ENCODE assay signal across 1 cellular context in the genomic region with DNA sequence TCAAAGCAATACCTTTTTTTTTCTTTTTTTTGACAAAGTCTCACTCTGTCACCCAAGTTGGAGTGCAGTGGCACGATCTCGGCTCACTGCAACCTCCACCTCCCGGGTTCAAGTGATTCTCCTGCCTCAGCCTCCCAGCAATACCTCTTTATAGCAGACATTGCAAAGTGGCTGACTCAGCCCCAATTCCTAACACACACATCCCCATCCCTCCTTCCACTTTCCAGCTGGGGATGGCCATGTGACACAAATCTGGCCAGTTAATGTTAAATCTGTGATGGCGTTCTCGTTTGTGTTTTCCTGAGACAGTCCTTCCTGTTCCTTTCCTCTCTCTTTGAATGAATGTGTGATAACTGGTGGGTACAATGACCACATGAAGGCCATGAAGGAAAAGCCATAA.
TF ChIP-seq lines count a peak whose summit lies in the region.

No MANE protein-coding gene starts in this region.

TF ChIP-seq in HepG2, 621 proteins besides CTCF, POLR2A, EP300 and RAD21 (continued from another document):
- TF ChIP-seq, protein P1, sequence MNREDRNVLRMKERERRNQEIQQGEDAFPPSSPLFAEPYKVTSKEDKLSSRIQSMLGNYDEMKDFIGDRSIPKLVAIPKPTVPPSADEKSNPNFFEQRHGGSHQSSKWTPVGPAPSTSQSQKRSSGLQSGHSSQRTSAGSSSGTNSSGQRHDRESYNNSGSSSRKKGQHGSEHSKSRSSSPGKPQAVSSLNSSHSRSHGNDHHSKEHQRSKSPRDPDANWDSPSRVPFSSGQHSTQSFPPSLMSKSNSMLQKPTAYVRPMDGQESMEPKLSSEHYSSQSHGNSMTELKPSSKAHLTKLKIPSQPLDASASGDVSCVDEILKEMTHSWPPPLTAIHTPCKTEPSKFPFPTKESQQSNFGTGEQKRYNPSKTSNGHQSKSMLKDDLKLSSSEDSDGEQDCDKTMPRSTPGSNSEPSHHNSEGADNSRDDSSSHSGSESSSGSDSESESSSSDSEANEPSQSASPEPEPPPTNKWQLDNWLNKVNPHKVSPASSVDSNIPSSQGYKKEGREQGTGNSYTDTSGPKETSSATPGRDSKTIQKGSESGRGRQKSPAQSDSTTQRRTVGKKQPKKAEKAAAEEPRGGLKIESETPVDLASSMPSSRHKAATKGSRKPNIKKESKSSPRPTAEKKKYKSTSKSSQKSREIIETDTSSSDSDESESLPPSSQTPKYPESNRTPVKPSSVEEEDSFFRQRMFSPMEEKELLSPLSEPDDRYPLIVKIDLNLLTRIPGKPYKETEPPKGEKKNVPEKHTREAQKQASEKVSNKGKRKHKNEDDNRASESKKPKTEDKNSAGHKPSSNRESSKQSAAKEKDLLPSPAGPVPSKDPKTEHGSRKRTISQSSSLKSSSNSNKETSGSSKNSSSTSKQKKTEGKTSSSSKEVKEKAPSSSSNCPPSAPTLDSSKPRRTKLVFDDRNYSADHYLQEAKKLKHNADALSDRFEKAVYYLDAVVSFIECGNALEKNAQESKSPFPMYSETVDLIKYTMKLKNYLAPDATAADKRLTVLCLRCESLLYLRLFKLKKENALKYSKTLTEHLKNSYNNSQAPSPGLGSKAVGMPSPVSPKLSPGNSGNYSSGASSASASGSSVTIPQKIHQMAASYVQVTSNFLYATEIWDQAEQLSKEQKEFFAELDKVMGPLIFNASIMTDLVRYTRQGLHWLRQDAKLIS (CRISPR knock-in tag; IDR thresholded peaks at IDR 0.05): no peak
- no peak for TF ChIP-seq FOSL2 (CRISPR knock-in tag; IDR thresholded peaks at IDR 0.05)
- TF ChIP-seq FOXJ3 (CRISPR knock-in tag; IDR thresholded peaks at IDR 0.05; ENCODE audit: borderline replicate concordance): no peak
- TF ChIP-seq NFE2 (CRISPR knock-in tag; IDR thresholded peaks at IDR 0.05): no peak
